ENCODE assay signal across 8 cellular contexts in genomic region chr15:55196011-55196410, GRCh38. TPM values are rescaled to one million over a fixed set of nuclear protein-coding genes. Genes with fewer than 3 reads are reported as not detected.
DNase-seq lines count a peak whose midpoint lies in the region; ATAC-seq and TF ChIP-seq lines count a peak whose summit lies in the region.

No MANE protein-coding gene starts in this region.

- H3K4me2 ChIP-seq in SK-N-SH = peak overlapping the region; percentile 79

- CTCF ChIA-PET in SK-N-SH (lab: Yijun Ruan, JAX) = interaction anchor here (1.0 to 2.3 kb wide), 2 partner anchors 16 to 20 kb away, joined by 3 to 6 read pairs; no protein-coding TSS in a partner anchor

- H3K9me2 ChIP-seq in SK-N-SH = no peaks in the 10 kb centered on the region; the same call in 1 of the 2 replicates

- peaks cover 57% of the 10 kb centered on the region for H3K79me2 ChIP-seq in SK-N-SH (ENCODE audit: insufficient read depth)

- H3K36me3 ChIP-seq in SK-N-SH (replicated peaks in 1 of 2; ENCODE audit: control insufficient read depth in 1 of 2, insufficient read depth in 2 of 2, low read length in 1 of 2) = peaks cover 22 to 26% of the 10 kb centered on the region in 2 experiments
- peaks cover 0 to 14% of the 10 kb centered on the region in 2 donors for H3K36me3 ChIP-seq in adrenal gland (replicated peaks in 1 of 2)
- peaks cover 0 to 17% of the 10 kb centered on the region in 2 donors for H3K36me3 ChIP-seq in left lung
- H3K36me3 ChIP-seq in transverse colon = peaks cover 0 to 15% (median 3%) of the 10 kb centered on the region in 4 donors

- TF ChIP-seq CTCF in SK-N-SH (IDR thresholded peaks at IDR 0.05) = no peak
- no peak for TF ChIP-seq CTCF in adrenal gland (IDR thresholded peaks at IDR 0.05)
- TF ChIP-seq CTCF in left lung (IDR thresholded peaks at IDR 0.05) = no peak
- no peak for TF ChIP-seq CTCF in transverse colon (IDR thresholded peaks at IDR 0.05)

- H3K4me1 ChIP-seq in SK-N-SH (ENCODE audit: control insufficient read depth in 1 of 2, insufficient read depth in 2 of 2, low read depth in 1 of 2, low read length in 1 of 2) = peaks cover 5 to 11% of the 10 kb centered on the region in 2 experiments; a peak in 3 of 4 replicates
- H3K4me1 ChIP-seq in adrenal gland (replicated peaks in 1 of 2) = peaks cover 10 to 31% of the 10 kb centered on the region in 2 donors
- peaks cover 17 to 44% of the 10 kb centered on the region in 2 donors for H3K4me1 ChIP-seq in left lung
- peaks cover 11 to 39% (median 20%) of the 10 kb centered on the region in 4 donors for H3K4me1 ChIP-seq in transverse colon

- TF ChIP-seq RAD21 in SK-N-SH (IDR thresholded peaks at IDR 0.05; ENCODE audit: low read length) = no peak

- POLR2A ChIA-PET in SK-N-SH (lab: Yijun Ruan, JAX) = no interaction called here

- H3K27ac ChIP-seq in SK-N-SH (ENCODE audit: low read depth in 2 of 2, low read length in 1 of 2) = peak overlapping the region; percentile 91 to 93
- peak overlapping the region; percentile 80 to 94 (median 85) for H3K27ac ChIP-seq in adrenal gland
- H3K27ac ChIP-seq in left lung = peak overlapping the region; percentile 76 to 97
- peak overlapping the region; percentile 90 to 98 (median 93) for H3K27ac ChIP-seq in transverse colon

- H3K27me3 ChIP-seq in SK-N-SH (ENCODE audit: insufficient read depth) (no peaks in the 10 kb centered on the region), adrenal gland (no peaks in the 10 kb centered on the region), left lung (no peaks in the 10 kb centered on the region), transverse colon (no peaks in the 10 kb centered on the region)

- TF ChIP-seq EP300 in SK-N-SH (IDR thresholded peaks at IDR 0.05; ENCODE audit: borderline replicate concordance in 1 of 2, low read depth in 1 of 2, low read length in 1 of 2) = no peak
- TF ChIP-seq EP300 in transverse colon (IDR thresholded peaks at IDR 0.05; ENCODE audit: low read depth) = no peak

- in situ Hi-C loops in transverse colon (cut with MboI; ENCODE audit: low pct_ligation_motif_present in 1 of 4, low pct_unique_long_range_greater_than_20kb in 1 of 4, low sequenced_read_pairs in 3 of 4) = no loop called here

- ATAC-seq in SK-N-SH treated with all-trans-retinoic acid at 6 μM for 48 hours = no peak
- no peak for ATAC-seq in left lung

- peak overlapping the region; percentile 85 for H3K9ac ChIP-seq in SK-N-SH

- peaks cover 10% of the 10 kb centered on the region for H3F3A ChIP-seq in SK-N-SH (replicated peaks; ENCODE audit: insufficient read depth)

- 0 out of 2 replicates have a peak overlapping the region, but pooled peaks have one; percentile 63 for H2AFZ ChIP-seq in SK-N-SH (ENCODE audit: low read depth)

- intact Hi-C loops in adrenal gland (cut with DNase I) (no loop called here), left lung (cut with DNase I) (no loop called here), transverse colon (cut with DNase I; ENCODE audit: low total_unique reads) (no loop called here)

- H3K9me3 ChIP-seq in SK-N-SH = no peaks in the 10 kb centered on the region
- H3K9me3 ChIP-seq in adrenal gland (replicated peaks in 1 of 3) = no peaks in the 10 kb centered on the region
- H3K9me3 ChIP-seq in left lung = no peaks in the 10 kb centered on the region
- H3K9me3 ChIP-seq in transverse colon = no peaks in the 10 kb centered on the region

- under 1% methylated on average over 9 of the region's 9 CpGs for WGBS in SK-N-SH (ENCODE audit: low lambda C conversion rate)
- WGBS in adrenal gland, 4 donors = 1 to 4% (median 3%) methylated on average over 9 of the region's 9 CpGs
- 1 to 2% methylated on average over 9 of the region's 9 CpGs for WGBS in transverse colon (ENCODE audit: low coverage in 1 of 2), 2 donors

- peak overlapping the region; percentile 82 to 97 for H3K4me3 ChIP-seq in SK-N-SH (ENCODE audit: low read depth in 2 of 2, low read length in 1 of 2)
- H3K4me3 ChIP-seq in adrenal gland = peak overlapping the region in 3 of 4 donors; percentile 68 to 93 (median 70)
- peak overlapping the region; percentile 86 to 92 for H3K4me3 ChIP-seq in left lung
- H3K4me3 ChIP-seq in transverse colon = peak overlapping the region; percentile 47 to 96 (median 81)

- peaks cover 41% of the 10 kb centered on the region for H4K20me1 ChIP-seq in SK-N-SH (ENCODE audit: insufficient read depth)

- no peak for TF ChIP-seq POLR2A in adrenal gland (IDR thresholded peaks at IDR 0.05)
- no peak for TF ChIP-seq POLR2A in transverse colon (IDR thresholded peaks at IDR 0.05)

- no peak for DNase-seq in SK-N-SH
- no peak for DNase-seq in adrenal gland
- no peak for DNase-seq in left lung
- no peak for DNase-seq in transverse colon
- DNase-seq in NK-92 treated with Interleukin-12 subunit alpha and Interleukin-12 subunit beta, amount 100 ng/mL, for 24 hours (lab: John Stamatoyannopoulos, UW) = no peak
- no peak for DNase-seq in stimulated activated CD4-positive, alpha-beta T cell treated with anti-CD3 and anti-CD28 coated beads, Interleukin-4, amount 100 ng/mL, for 4 hours
- no peak for DNase-seq in activated T-cell treated with anti-CD3 and anti-CD28 coated beads for 4 hours

TF ChIP-seq in SK-N-SH, 30 proteins besides CTCF, POLR2A, EP300 and RAD21:
- TF ChIP-seq TAF1 (IDR thresholded peaks at IDR 0.05; ENCODE audit: borderline replicate concordance, low read depth, low read length) (no peak), SIN3A (IDR thresholded peaks at IDR 0.05; ENCODE audit: borderline replicate concordance, low read depth, low read length) (no peak), YY1 (IDR thresholded peaks at IDR 0.05; ENCODE audit: low read depth) (no peak), POLR2AphosphoS5 (IDR thresholded peaks at IDR 0.05; ENCODE audit: low read depth, low read length) (no peak), PBX3 (IDR thresholded peaks at IDR 0.05) (no peak), MXI1 (IDR thresholded peaks at IDR 0.05; ENCODE audit: low read depth, low read length) (no peak)

TF ChIP-seq in SK-N-SH treated with all-trans-retinoic acid at 6 μM for 48 hours, 23 proteins besides CTCF, POLR2A, EP300 and RAD21:
- no peak for TF ChIP-seq GLIS3 (CRISPR knock-in tag; IDR thresholded peaks at IDR 0.05)
- no peak for TF ChIP-seq TCF4 (CRISPR knock-in tag; IDR thresholded peaks at IDR 0.05; ENCODE audit: borderline replicate concordance)
- no peak for TF ChIP-seq ZC3H10 (CRISPR knock-in tag; IDR thresholded peaks at IDR 0.05)
- TF ChIP-seq TSHZ2 (CRISPR knock-in tag; IDR thresholded peaks at IDR 0.05) = no peak
- no peak for TF ChIP-seq SNAI2 (CRISPR knock-in tag; IDR thresholded peaks at IDR 0.05)
- no peak for TF ChIP-seq POU6F1 (CRISPR knock-in tag; IDR thresholded peaks at IDR 0.05; ENCODE audit: borderline replicate concordance, low read depth)
- no peak for TF ChIP-seq ZFP3 (CRISPR knock-in tag; IDR thresholded peaks at IDR 0.05)
- TF ChIP-seq ISL1 (CRISPR knock-in tag; IDR thresholded peaks at IDR 0.05) = no peak
- TF ChIP-seq ZNF70 (CRISPR knock-in tag; IDR thresholded peaks at IDR 0.05) = no peak

RNA-seq across cellular contexts. Expression of gene RSL24D1, which starts 0.7 kb away (rescaled TPM):
- polyA plus RNA-seq in SK-N-SH (2012; rRNA removed) (24.3 and 32.1 TPM in 2 replicates), adrenal gland (10 to 100 TPM; 43.0 to 52.3 (median 49.3) TPM)
- 46.4 and 78.3 TPM in 2 replicates for polyA plus RNA-seq in SK-N-SH (2012; cell fraction: cytosol; rRNA removed)
- polyA plus RNA-seq in SK-N-SH (2012; cell fraction: nucleus; rRNA removed) = 6.4 and 14.9 TPM in 2 replicates
- total RNA-seq in adrenal gland (10 to 100 TPM; 31.9 to 76.2 (median 50.2) TPM), left lung (10 to 100 TPM; 43.5 to 55.1 TPM), transverse colon (10 to 100 TPM; 10.1 to 65.3 (median 29.9) TPM)
